ENCODE assay signal across 14 cellular contexts in the genomic region with DNA sequence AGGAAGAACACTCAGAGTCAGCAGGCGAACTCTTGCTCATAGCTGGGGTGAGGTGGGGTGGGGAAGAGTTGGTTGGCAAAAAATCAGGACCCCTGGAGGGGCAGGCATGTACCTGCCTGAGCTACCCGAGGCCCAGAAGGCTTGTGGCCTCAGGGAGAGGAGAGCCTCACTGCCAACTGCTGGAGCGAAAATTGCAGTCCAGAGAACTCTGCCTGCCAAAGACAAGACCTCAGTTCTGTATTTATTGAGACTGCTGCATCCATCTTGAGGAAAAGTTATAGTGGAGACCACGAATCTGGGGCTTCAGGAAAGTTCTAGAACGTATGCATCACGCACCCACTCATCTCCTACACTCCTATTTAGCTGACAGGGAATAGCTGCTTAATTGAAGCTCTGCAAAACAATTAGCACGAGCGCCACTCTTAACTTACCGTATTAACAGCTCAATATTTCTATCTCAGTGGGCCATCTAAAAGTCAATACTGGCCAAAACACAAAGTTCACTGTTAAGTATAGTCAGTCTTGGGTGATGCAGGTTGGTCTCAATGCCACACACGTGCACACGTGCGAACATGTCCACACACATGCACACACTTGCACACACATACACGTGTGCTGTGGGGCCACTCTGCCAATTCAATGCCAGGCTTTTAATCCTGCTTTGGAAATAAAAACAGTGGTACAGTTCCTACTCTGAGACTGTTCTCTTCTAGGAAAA.
A peak's percentile ranks its signal among the peaks of the same experiment; 100 is the strongest.
DNase-seq lines count a peak whose midpoint lies in the region; TF ChIP-seq lines count a peak whose summit lies in the region.
"Had no signal": no experiment of that assay in that cellular context is flagged by ENCODE, and none has a peak within 500 bp of the region (broad histone marks: within the 10 kb centered on the region; RNA-seq: fewer than 3 reads in every experiment).

No MANE protein-coding gene starts in this region.

- no peak overlapping the region for H3K4me3 ChIP-seq in H7 (ENCODE audit: insufficient read depth, low read depth, low read length)
- H3K4me3 ChIP-seq: coronary artery, HAP-1, lower lobe of right lung had no signal

- no peaks in the 10 kb centered on the region for H3K27me3 ChIP-seq in H7 (ENCODE audit: control insufficient read depth, insufficient read depth, low read length)

- DNase-seq in H7 (peak; percentile 25), kidney tubule cell (ENCODE audit: low spot score) (peak; percentile 41), renal cortical epithelial cell (ENCODE audit: low read depth) (peak; percentile 34), LoVo (ENCODE audit: low spot score) (no peak), GM10248 (ENCODE audit: extremely low spot score) (no peak)
- no peak for DNase-seq in NK-92 treated with Interleukin-12 subunit alpha and Interleukin-12 subunit beta, amount 100 ng/mL, for 24 hours (lab: John Stamatoyannopoulos, UW)
- DNase-seq: lower lobe of right lung; MV-4-11; NCI-H1930; NCI-H446 treated with DMSO at 0.1 percent for 48 hours; stimulated activated naive CD8-positive, alpha-beta T cell treated with anti-CD3 and anti-CD28 coated beads, Interleukin-15, Interleukin-2, amounts not matched to agents 100 U/mL and 50 U/mL, for 24 hours had no signal

- H3K36me3 ChIP-seq in H7 (replicated peaks; ENCODE audit: control insufficient read depth, insufficient read depth, low read length) = peaks cover 6% of the 10 kb centered on the region
- H3K36me3 ChIP-seq: HAP-1 had no signal

- H3K27ac ChIP-seq in VCaP = peak overlapping the region; percentile 59
- H3K27ac ChIP-seq: coronary artery, lower lobe of right lung had no signal

- CTCF ChIA-PET in GM10248 (lab: Yijun Ruan, JAX) = interaction anchor here (1.1 to 4.1 kb wide), 3 partner anchors 11 to 210 kb away, joined by 3 to 27 read pairs (median 5); no protein-coding TSS in a partner anchor

- TF ChIP-seq CTCF in VCaP (conservative IDR thresholded peaks at IDR 0.05) (no peak), GM10248 (IDR thresholded peaks at IDR 0.05; ENCODE audit: control extremely low read depth, extremely low read depth, low read depth, missing control alignments) (no peak)

- POLR2A ChIA-PET in GM10248 (lab: Yijun Ruan, JAX) = no interaction called here

Comparison
In these comparisons a context has a peak if more than half of its experiments do, and no peak if none do; other contexts are left out.
1. DNase-seq: peak in H7 (single experiment), kidney tubule cell (single experiment) and renal cortical epithelial cell (single experiment); none in LoVo (single experiment), GM10248 (single experiment) and NK-92 treated with Interleukin-12 subunit alpha and Interleukin-12 subunit beta, amount 100 ng/mL, for 24 hours (single experiment).